8 cellular contexts compared by ENCODE assay signal in genomic region chr20:46088409-46089075, GRCh38. TPM values are rescaled to one million over a fixed set of nuclear protein-coding genes. Genes with fewer than 3 reads are reported as not detected.
DNase-seq lines count a peak whose midpoint lies in the region; ATAC-seq, FAIRE-seq and TF ChIP-seq lines count a peak whose summit lies in the region.

No MANE protein-coding gene starts in this region.

- H3K4me1 ChIP-seq in breast epithelium: peaks cover 0 to 16% of the 10 kb centered on the region in 2 donors

- TF ChIP-seq POLR2A in breast epithelium (IDR thresholded peaks at IDR 0.05): no peak

- no peaks in the 10 kb centered on the region for H3K9me3 ChIP-seq in breast epithelium

- DNase-seq in EL (peak; percentile 42), M059J (ENCODE audit: low read depth) (peak; percentile 77), breast epithelium (ENCODE audit: low spot score in 2 of 2) (no peak), medulla oblongata (ENCODE audit: extremely low spot score) (peak; percentile 33), urothelium cell line (ENCODE audit: low spot score) (peak; percentile 19)
- DNase-seq in stimulated activated CD4-positive, alpha-beta T cell treated with anti-CD3 and anti-CD28 coated beads, Interleukin-1b, Interleukin-23, amount 100 ng/mL, for 48 hours: no peak

- H3K4me3 ChIP-seq in breast epithelium: peak overlapping the region; percentile 70 to 75 (median 72)

- no peak for TF ChIP-seq CTCF in breast epithelium (IDR thresholded peaks at IDR 0.05)

- no peak for FAIRE-seq in urothelium cell line (lab: Jason Lieb, UNC)

- peak overlapping the region; percentile 99 for H3K27ac ChIP-seq in breast epithelium

- no peaks in the 10 kb centered on the region for H3K27me3 ChIP-seq in breast epithelium

- intact Hi-C loops in breast epithelium (cut with DNase I; ENCODE audit: low total_unique reads): no loop called here

- H3K36me3 ChIP-seq in breast epithelium: no peaks in the 10 kb centered on the region

- ATAC-seq in HG02610 (IDR thresholded peaks at IDR 0.05; ENCODE audit: unreplicated experiment) (no peak), HG03039 (IDR thresholded peaks at IDR 0.05; ENCODE audit: unreplicated experiment) (no peak)

RNA-seq across cellular contexts. Expression of gene NCOA5, which starts 1.2 kb away (rescaled TPM):
- 20.0 and 24.0 TPM in 2 replicates for total RNA-seq in M059J (2014; rRNA removed; shearing (Covaris generic))
- total RNA-seq in breast epithelium: 10 to 100 TPM; 30.1 to 59.7 (median 36.1) TPM

RNA-seq across cellular contexts. Expression of gene CD40, which starts 29.6 kb away (rescaled TPM):
- not detected in 2 replicates for total RNA-seq in M059J (2014; rRNA removed; shearing (Covaris generic))
- 10 to 100 TPM; 11.7 to 21.6 (median 17.0) TPM for total RNA-seq in breast epithelium

RNA-seq across cellular contexts. Expression of gene SLC12A5, which starts 59.5 kb away (rescaled TPM):
- 0.37 and 1.8 TPM in 2 replicates for total RNA-seq in M059J (2014; rRNA removed; shearing (Covaris generic))
- under 1 TPM in 1 of 3 donors, not detected in 2; 0.33 TPM for total RNA-seq in breast epithelium

Comparison
In these comparisons a context has a peak if more than half of its experiments do, and no peak if none do; other contexts are left out.
1. DNase-seq: peak in EL (single experiment), M059J (single experiment), medulla oblongata (single experiment) and urothelium cell line (single experiment); none in breast epithelium (0 of 2) and stimulated activated CD4-positive, alpha-beta T cell treated with anti-CD3 and anti-CD28 coated beads, Interleukin-1b, Interleukin-23, amount 100 ng/mL, for 48 hours (single experiment).
2. RNA of gene CD40, which starts 29.6 kb away (total RNA-seq): 11.7 to 21.6 TPM in breast epithelium; not detected in M059J; every median in the first group is over 10 times any median in the second.